Comparison of ENCODE assay signal across 8 cellular contexts in genomic region chr16:67447508-67448076, GRCh38. TPM values are rescaled to one million over a fixed set of nuclear protein-coding genes. Genes with fewer than 3 reads are reported as not detected.
A peak's percentile ranks its signal among the peaks of the same experiment; 100 is the strongest.
DNase-seq lines count a peak whose midpoint lies in the region; ATAC-seq and TF ChIP-seq lines count a peak whose summit lies in the region.

No MANE protein-coding gene starts in this region.

- H3K4me3 ChIP-seq in left lung, result no peak overlapping the region

- H3K36me3 ChIP-seq in left lung, result peaks cover 0 to 97% of the 10 kb centered on the region in 2 donors

- peak; percentile 65 for ATAC-seq in GM21447 (IDR thresholded peaks at IDR 0.05; ENCODE audit: unreplicated experiment)
- peak; percentile 14 for ATAC-seq in left lung
- no peak for ATAC-seq in HG03175 (IDR thresholded peaks at IDR 0.05; ENCODE audit: unreplicated experiment)
- ATAC-seq in GM21825 (IDR thresholded peaks at IDR 0.05; ENCODE audit: unreplicated experiment), result no peak

- intact Hi-C loops in left lung (cut with DNase I), result no loop called here

- H3K4me1 ChIP-seq in left lung, result peaks cover 54 to 73% of the 10 kb centered on the region in 2 donors

- peak; percentile 57 for TF ChIP-seq CTCF in AG09319 (IDR thresholded peaks at IDR 0.05; ENCODE audit: low read depth, low read length)
- peak; percentile 32 to 56 for TF ChIP-seq CTCF in left lung (IDR thresholded peaks at IDR 0.05)

- no peaks in the 10 kb centered on the region for H3K9me3 ChIP-seq in left lung

- H3K27me3 ChIP-seq in left lung, result no peaks in the 10 kb centered on the region

- no peak for DNase-seq in AG09319 (ENCODE audit: extremely low read depth, low read depth)
- DNase-seq in SK-N-DZ (ENCODE audit: low spot score), result peak; percentile 38
- peak; percentile 44 for DNase-seq in activated naive CD8-positive, alpha-beta T cell treated with anti-CD3 and anti-CD28 coated beads, Interleukin-2, amount 50 U/mL, for 16 hours (ENCODE audit: low read depth, low spot score)
- DNase-seq in left lung, result no peak
- peak; percentile 50 to 53 for DNase-seq in stimulated activated CD8-positive, alpha-beta memory T cell treated with anti-CD3 and anti-CD28 coated beads, Interleukin-15, amount 100 ng/mL, for 48 hours (ENCODE audit: low read depth in 2 of 2)

- H3K27ac ChIP-seq in left lung, result peak overlapping the region in 1 of 2 donors; percentile 16

RNA-seq across cellular contexts. Expression of gene HSD11B2, which starts 16.7 kb away (rescaled TPM):
- polyA plus RNA-seq in SK-N-DZ (2014; cell fraction: cytosol; rRNA removed), result 16.8 and 26.2 TPM in 2 replicates
- polyA plus RNA-seq in SK-N-DZ (2014; cell fraction: nucleus; rRNA removed), result 48.0 and 51.3 TPM in 2 replicates
- total RNA-seq in left lung, result 1 to 10 TPM; 2.5 to 3.9 TPM

RNA-seq across cellular contexts. Expression of gene ZDHHC1, which starts 31.3 kb away (rescaled TPM):
- polyA plus RNA-seq in SK-N-DZ (2014; cell fraction: cytosol; rRNA removed), result 8.7 and 15.7 TPM in 2 replicates
- 15.0 and 29.7 TPM in 2 replicates for polyA plus RNA-seq in SK-N-DZ (2014; cell fraction: nucleus; rRNA removed)
- total RNA-seq in left lung, result 10 to 100 TPM; 14.4 to 14.7 TPM

RNA-seq across cellular contexts. Expression of gene ATP6V0D1, which starts 33.4 kb away (rescaled TPM):
- polyA plus RNA-seq in SK-N-DZ (2014; cell fraction: cytosol; rRNA removed), result 61.3 and 68.8 TPM in 2 replicates
- 33.0 and 44.5 TPM in 2 replicates for polyA plus RNA-seq in SK-N-DZ (2014; cell fraction: nucleus; rRNA removed)
- 100 to 1,000 TPM; 142 to 185 TPM for total RNA-seq in left lung

RNA-seq across cellular contexts. Expression of gene AGRP, which starts 35.8 kb away (rescaled TPM):
- not detected in 2 replicates for polyA plus RNA-seq in SK-N-DZ (2014; cell fraction: cytosol; rRNA removed)
- not detected in 2 replicates for polyA plus RNA-seq in SK-N-DZ (2014; cell fraction: nucleus; rRNA removed)
- total RNA-seq in left lung, result 1 to 10 TPM; 1.5 to 1.9 TPM

RNA-seq across cellular contexts. Expression of gene TPPP3, which starts 54.3 kb away (rescaled TPM):
- 4.2 and 5.8 TPM in 2 replicates for polyA plus RNA-seq in SK-N-DZ (2014; cell fraction: cytosol; rRNA removed)
- polyA plus RNA-seq in SK-N-DZ (2014; cell fraction: nucleus; rRNA removed), result 5.0 and 8.0 TPM in 2 replicates
- 10 to 100 TPM; 79.2 to 91.3 TPM for total RNA-seq in left lung

Comparison
In these comparisons a context has a peak if more than half of its experiments do, and no peak if none do; other contexts are left out.
1. DNase-seq: peak in SK-N-DZ (single experiment), activated naive CD8-positive, alpha-beta T cell treated with anti-CD3 and anti-CD28 coated beads, Interleukin-2, amount 50 U/mL, for 16 hours (single experiment) and stimulated activated CD8-positive, alpha-beta memory T cell treated with anti-CD3 and anti-CD28 coated beads, Interleukin-15, amount 100 ng/mL, for 48 hours (2 of 2); none in AG09319 (single experiment) and left lung (0 of 2).
2. ATAC-seq: peak in GM21447 (single experiment) and left lung (single experiment); none in HG03175 (single experiment) and GM21825 (single experiment).